In genomic region chr16:83059237-83059636, GRCh38 we compare ENCODE assay signal across 2 cellular contexts.
TF ChIP-seq lines count a peak whose summit lies in the region.

No MANE protein-coding gene starts in this region.

TF ChIP-seq in SK-N-SH, 30 proteins besides CTCF, POLR2A, EP300 and RAD21 (continued from another document):
- TF ChIP-seq REST (IDR thresholded peaks at IDR 0.05; ENCODE audit: low read depth, low read length) (peak; percentile 90), YY1 (IDR thresholded peaks at IDR 0.05; ENCODE audit: low read depth) (no peak), TCF12 (IDR thresholded peaks at IDR 0.05) (no peak)

TF ChIP-seq in SK-N-SH treated with all-trans-retinoic acid at 6 μM for 48 hours, 23 proteins besides CTCF, POLR2A, EP300 and RAD21 (continued from another document):
- TF ChIP-seq CREB5 (CRISPR knock-in tag; IDR thresholded peaks at IDR 0.05; ENCODE audit: low read depth) (no peak), ESRRG (CRISPR knock-in tag; IDR thresholded peaks at IDR 0.05) (no peak), SNAI2 (CRISPR knock-in tag; IDR thresholded peaks at IDR 0.05) (no peak), POU6F1 (CRISPR knock-in tag; IDR thresholded peaks at IDR 0.05; ENCODE audit: borderline replicate concordance, low read depth) (no peak), ISL1 (CRISPR knock-in tag; IDR thresholded peaks at IDR 0.05) (no peak), RARB (CRISPR knock-in tag; IDR thresholded peaks at IDR 0.05) (no peak), TSHZ2 (CRISPR knock-in tag; IDR thresholded peaks at IDR 0.05) (no peak), PPARA (CRISPR knock-in tag; IDR thresholded peaks at IDR 0.05; ENCODE audit: borderline replicate concordance) (no peak), ARNTL (CRISPR knock-in tag; IDR thresholded peaks at IDR 0.05; ENCODE audit: borderline replicate concordance, low read depth) (no peak), ZNF8 (CRISPR knock-in tag; IDR thresholded peaks at IDR 0.05) (no peak), BACH2 (CRISPR knock-in tag; IDR thresholded peaks at IDR 0.05; ENCODE audit: borderline replicate concordance) (no peak)
